Comparison of ENCODE assay signal across 1 cellular context in the genomic region with DNA sequence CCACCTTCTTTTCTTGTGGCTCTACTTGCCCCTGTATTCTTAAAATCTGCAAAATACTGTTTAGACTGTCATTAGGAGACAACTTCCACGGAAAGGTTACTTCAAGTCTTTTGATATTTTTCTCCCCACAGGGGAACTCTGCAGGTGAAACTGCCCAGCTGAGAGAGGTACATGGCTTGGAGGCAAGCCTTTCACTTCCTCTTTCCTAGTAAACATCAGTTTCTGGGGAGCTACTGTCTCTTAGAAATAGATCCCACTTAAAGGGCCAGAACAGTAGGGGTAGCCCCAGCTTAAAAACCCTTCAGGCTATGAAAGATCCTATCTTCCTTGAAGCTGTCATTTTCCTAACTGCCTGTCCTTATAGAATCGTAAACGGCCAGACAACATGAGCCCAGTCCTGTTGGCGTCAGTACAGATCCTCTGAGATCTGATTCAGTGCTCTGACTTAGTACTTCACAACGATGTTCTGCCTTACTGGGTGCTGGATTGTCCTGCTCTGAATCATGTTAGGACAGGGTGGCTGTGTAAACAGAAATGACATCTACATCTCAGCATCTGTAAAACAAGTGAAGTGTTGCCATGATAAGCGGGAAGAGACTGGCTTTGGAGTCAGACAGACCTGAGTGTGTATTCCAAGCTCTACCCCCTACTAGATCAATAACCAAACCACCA.
TF ChIP-seq lines count a peak whose summit lies in the region.

No MANE protein-coding gene starts in this region.

TF ChIP-seq in GM23338, 12 proteins besides CTCF, POLR2A, EP300 and RAD21 (continued from another document):
- TF ChIP-seq, protein P1, sequence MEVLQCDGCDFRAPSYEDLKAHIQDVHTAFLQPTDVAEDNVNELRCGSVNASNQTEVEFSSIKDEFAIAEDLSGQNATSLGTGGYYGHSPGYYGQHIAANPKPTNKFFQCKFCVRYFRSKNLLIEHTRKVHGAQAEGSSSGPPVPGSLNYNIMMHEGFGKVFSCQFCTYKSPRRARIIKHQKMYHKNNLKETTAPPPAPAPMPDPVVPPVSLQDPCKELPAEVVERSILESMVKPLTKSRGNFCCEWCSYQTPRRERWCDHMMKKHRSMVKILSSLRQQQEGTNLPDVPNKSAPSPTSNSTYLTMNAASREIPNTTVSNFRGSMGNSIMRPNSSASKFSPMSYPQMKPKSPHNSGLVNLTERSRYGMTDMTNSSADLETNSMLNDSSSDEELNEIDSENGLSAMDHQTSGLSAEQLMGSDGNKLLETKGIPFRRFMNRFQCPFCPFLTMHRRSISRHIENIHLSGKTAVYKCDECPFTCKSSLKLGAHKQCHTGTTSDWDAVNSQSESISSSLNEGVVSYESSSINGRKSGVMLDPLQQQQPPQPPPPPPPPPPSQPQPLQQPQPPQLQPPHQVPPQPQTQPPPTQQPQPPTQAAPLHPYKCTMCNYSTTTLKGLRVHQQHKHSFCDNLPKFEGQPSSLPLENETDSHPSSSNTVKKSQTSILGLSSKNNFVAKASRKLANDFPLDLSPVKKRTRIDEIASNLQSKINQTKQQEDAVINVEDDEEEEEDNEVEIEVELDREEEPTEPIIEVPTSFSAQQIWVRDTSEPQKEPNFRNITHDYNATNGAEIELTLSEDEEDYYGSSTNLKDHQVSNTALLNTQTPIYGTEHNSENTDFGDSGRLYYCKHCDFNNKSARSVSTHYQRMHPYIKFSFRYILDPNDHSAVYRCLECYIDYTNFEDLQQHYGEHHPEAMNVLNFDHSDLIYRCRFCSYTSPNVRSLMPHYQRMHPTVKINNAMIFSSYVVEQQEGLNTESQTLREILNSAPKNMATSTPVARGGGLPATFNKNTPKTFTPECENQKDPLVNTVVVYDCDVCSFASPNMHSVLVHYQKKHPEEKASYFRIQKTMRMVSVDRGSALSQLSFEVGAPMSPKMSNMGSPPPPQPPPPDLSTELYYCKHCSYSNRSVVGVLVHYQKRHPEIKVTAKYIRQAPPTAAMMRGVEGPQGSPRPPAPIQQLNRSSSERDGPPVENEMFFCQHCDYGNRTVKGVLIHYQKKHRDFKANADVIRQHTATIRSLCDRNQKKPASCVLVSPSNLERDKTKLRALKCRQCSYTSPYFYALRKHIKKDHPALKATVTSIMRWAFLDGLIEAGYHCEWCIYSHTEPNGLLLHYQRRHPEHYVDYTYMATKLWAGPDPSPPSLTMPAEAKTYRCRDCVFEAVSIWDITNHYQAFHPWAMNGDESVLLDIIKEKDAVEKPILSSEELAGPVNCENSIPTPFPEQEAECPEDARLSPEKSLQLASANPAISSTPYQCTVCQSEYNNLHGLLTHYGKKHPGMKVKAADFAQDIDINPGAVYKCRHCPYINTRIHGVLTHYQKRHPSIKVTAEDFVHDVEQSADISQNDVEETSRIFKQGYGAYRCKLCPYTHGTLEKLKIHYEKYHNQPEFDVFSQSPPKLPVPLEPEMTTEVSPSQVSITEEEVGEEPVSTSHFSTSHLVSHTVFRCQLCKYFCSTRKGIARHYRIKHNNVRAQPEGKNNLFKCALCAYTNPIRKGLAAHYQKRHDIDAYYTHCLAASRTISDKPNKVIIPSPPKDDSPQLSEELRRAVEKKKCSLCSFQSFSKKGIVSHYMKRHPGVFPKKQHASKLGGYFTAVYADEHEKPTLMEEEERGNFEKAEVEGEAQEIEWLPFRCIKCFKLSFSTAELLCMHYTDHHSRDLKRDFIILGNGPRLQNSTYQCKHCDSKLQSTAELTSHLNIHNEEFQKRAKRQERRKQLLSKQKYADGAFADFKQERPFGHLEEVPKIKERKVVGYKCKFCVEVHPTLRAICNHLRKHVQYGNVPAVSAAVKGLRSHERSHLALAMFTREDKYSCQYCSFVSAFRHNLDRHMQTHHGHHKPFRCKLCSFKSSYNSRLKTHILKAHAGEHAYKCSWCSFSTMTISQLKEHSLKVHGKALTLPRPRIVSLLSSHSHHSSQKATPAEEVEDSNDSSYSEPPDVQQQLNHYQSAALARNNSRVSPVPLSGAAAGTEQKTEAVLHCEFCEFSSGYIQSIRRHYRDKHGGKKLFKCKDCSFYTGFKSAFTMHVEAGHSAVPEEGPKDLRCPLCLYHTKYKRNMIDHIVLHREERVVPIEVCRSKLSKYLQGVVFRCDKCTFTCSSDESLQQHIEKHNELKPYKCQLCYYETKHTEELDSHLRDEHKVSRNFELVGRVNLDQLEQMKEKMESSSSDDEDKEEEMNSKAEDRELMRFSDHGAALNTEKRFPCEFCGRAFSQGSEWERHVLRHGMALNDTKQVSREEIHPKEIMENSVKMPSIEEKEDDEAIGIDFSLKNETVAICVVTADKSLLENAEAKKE (CRISPR knock-in tag; IDR thresholded peaks at IDR 0.05) = no peak
